In the genomic region with DNA sequence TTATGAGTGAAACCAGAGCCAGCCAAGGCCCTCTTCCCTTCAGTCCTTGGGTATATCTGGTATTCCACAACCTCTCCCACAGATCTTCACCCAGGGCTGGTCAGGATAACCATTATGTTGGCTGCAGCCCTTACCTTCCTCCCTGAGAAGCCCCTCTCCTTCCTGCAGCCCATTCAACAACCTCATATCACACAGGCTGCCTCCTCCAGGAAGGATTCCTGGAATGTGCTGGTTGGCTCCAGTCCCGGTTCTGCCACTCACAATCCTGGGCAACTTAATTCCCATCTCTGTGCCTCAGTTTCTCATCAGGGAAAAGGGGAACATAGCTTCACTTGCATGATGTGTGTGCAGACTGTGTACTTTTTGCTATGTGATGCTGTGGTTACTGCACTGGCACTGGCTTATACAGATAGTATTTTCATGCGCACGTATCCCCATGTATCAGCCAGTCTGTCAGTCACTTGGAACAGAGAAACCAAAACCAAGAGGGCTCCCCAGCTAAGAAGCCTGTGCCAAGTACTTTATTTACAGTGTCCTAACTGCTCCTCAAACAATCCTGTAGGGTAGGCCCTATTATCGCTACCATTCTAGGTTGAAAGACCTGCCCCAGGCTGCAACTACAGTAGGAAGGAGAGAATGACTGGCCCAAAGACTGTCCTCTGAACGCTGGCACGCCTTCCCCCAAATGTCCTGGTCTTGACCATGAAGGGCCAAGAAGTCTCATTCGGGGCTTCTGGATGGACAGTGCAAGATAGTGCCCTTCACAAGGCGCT, we compare ENCODE assay signal across 12 cellular contexts. TPM values are rescaled to one million over a fixed set of nuclear protein-coding genes. Genes with fewer than 3 reads are reported as not detected.
DNase-seq lines count a peak whose midpoint lies in the region; ATAC-seq and TF ChIP-seq lines count a peak whose summit lies in the region.
"Had no signal": no experiment of that assay in that cellular context is flagged by ENCODE, and none has a peak within 500 bp of the region (broad histone marks: within the 10 kb centered on the region; RNA-seq: fewer than 3 reads in every experiment).

No MANE protein-coding gene starts in this region.

- WGBS in sigmoid colon, 2 donors, result 24 to 63% methylated on average over 8 of the region's 8 CpGs

- intact Hi-C loops in CD4-positive, alpha-beta T cell (cut with DNase I, micrococcal nuclease), result no loop called here
- intact Hi-C loops in PC-9 (cut with micrococcal nuclease; ENCODE audit: unreplicated experiment) (loop anchor here (2.0 kb wide), 1 partner anchor 21 kb away; no protein-coding TSS in a partner anchor), sigmoid colon (cut with DNase I) (no loop called here)

- no peak for TF ChIP-seq CTCF in CD4-positive, alpha-beta T cell (IDR thresholded peaks at IDR 0.05)
- TF ChIP-seq CTCF in PC-9 (conservative IDR thresholded peaks at IDR 0.05) (no peak), glutamatergic neuron (IDR thresholded peaks at IDR 0.05; ENCODE audit: partially characterized antibody, unreplicated experiment) (no peak), sigmoid colon (IDR thresholded peaks at IDR 0.05) (no peak)

- peak overlapping the region; percentile 57 for H3K27ac Mint-ChIP-seq in CD4-positive, alpha-beta T cell
- peak overlapping the region; percentile 38 for H3K27ac Mint-ChIP-seq in glutamatergic neuron (ENCODE audit: unreplicated experiment)

- no peaks in the 10 kb centered on the region for H3K9me3 ChIP-seq in CD4-positive, alpha-beta T cell (ENCODE audit: control insufficient read depth, low read length)
- H3K9me3 ChIP-seq in PC-9 (ENCODE audit: insufficient read depth, low read depth), result peaks cover 13% of the 10 kb centered on the region
- H3K9me3 ChIP-seq in sigmoid colon, result no peaks in the 10 kb centered on the region

- TF ChIP-seq EP300 in sigmoid colon (IDR thresholded peaks at IDR 0.05), result no peak

- peaks cover 41% of the 10 kb centered on the region for H3K4me1 Mint-ChIP-seq in CD4-positive, alpha-beta T cell (ENCODE audit: low read depth)
- H3K4me1 Mint-ChIP-seq in glutamatergic neuron (ENCODE audit: low read depth, unreplicated experiment), result peaks cover 43% of the 10 kb centered on the region

- H3K4me3 Mint-ChIP-seq in CD4-positive, alpha-beta T cell, result no peak overlapping the region
- no peak overlapping the region for H3K4me3 Mint-ChIP-seq in glutamatergic neuron (ENCODE audit: unreplicated experiment)

- POLR2A ChIA-PET in CD4-positive, alpha-beta T cell (lab: Charles Lee), result interaction anchor here (2.1 to 3.2 kb wide), 3 partner anchors 42 to 55 kb away, joined by 7 to 28 read pairs (median 13); a partner anchor contains a TSS
- POLR2A ChIA-PET in PC-9 (lab: Charles Lee; ENCODE audit: unreplicated experiment), result interaction anchor here (0.7 to 1.9 kb wide), 3 partner anchors 13 to 55 kb away, joined by 5 to 25 read pairs (median 24); a partner anchor contains a TSS

- no peak overlapping the region for H3K27ac ChIP-seq in CD4-positive, alpha-beta T cell (ENCODE audit: low read depth, low read length)
- H3K27ac ChIP-seq in PC-9, result peak overlapping the region; percentile 98
- peak overlapping the region; percentile 34 to 65 (median 52) for H3K27ac ChIP-seq in sigmoid colon
- H3K27ac ChIP-seq: SK-N-MC had no signal

- peaks cover 54% of the 10 kb centered on the region for H3F3A ChIP-seq in PC-9 (ENCODE audit: insufficient read depth, low read depth)

- peaks cover 48% of the 10 kb centered on the region for H3K4me1 ChIP-seq in PC-9 (replicated peaks; ENCODE audit: insufficient read depth)
- peaks cover 0 to 20% (median 16%) of the 10 kb centered on the region in 4 donors for H3K4me1 ChIP-seq in sigmoid colon

- peaks cover 63% of the 10 kb centered on the region for H3K36me3 Mint-ChIP-seq in CD4-positive, alpha-beta T cell (ENCODE audit: low read depth)
- peaks cover 12% of the 10 kb centered on the region for H3K36me3 Mint-ChIP-seq in glutamatergic neuron (ENCODE audit: unreplicated experiment)

- no peaks in the 10 kb centered on the region for H3K27me3 ChIP-seq in CD4-positive, alpha-beta T cell (ENCODE audit: control insufficient read depth, insufficient read depth, low read length)
- H3K27me3 ChIP-seq in PC-9 (ENCODE audit: insufficient read depth, low read depth) (no peaks in the 10 kb centered on the region), sigmoid colon (no peaks in the 10 kb centered on the region)

- no peaks in the 10 kb centered on the region for H3K9me2 ChIP-seq in PC-9 (ENCODE audit: insufficient read depth)

- H4K20me1 ChIP-seq in PC-9 (ENCODE audit: insufficient read depth), result no peaks in the 10 kb centered on the region

- BruUV-seq in PC-9 (replicated peaks; lab: Mats Ljungman, UMichigan), result no TSS peak

- TF ChIP-seq POLR2A in sigmoid colon (IDR thresholded peaks at IDR 0.05), result no peak

- H3K4me2 ChIP-seq in PC-9, result peak overlapping the region; percentile 78
- H3K4me2 ChIP-seq: smooth muscle cell had no signal

- H3K9me3 Mint-ChIP-seq in CD4-positive, alpha-beta T cell, result no peaks in the 10 kb centered on the region
- H3K9me3 Mint-ChIP-seq in glutamatergic neuron (ENCODE audit: unreplicated experiment), result peaks cover 35% of the 10 kb centered on the region
- H3K9me3 Mint-ChIP-seq: stimulated activated naive CD8-positive, alpha-beta T cell treated with anti-CD3 and anti-CD28 coated beads, Interleukin-15, amount 100 ng/mL, for 72 hours had no signal

- H3K4me3 ChIP-seq in PC-9, result no peak overlapping the region
- no peak overlapping the region for H3K4me3 ChIP-seq in sigmoid colon
- H3K4me3 ChIP-seq: SK-N-MC, smooth muscle cell had no signal

- no peak overlapping the region for H2AFZ ChIP-seq in PC-9

- no peaks in the 10 kb centered on the region for H3K27me3 Mint-ChIP-seq in CD4-positive, alpha-beta T cell
- peaks cover 24% of the 10 kb centered on the region for H3K27me3 Mint-ChIP-seq in glutamatergic neuron (ENCODE audit: unreplicated experiment)
- H3K27me3 Mint-ChIP-seq: stimulated activated naive CD8-positive, alpha-beta T cell treated with anti-CD3 and anti-CD28 coated beads, Interleukin-15, amount 100 ng/mL, for 72 hours had no signal

- H3K36me3 ChIP-seq in PC-9 (ENCODE audit: low read depth) (peaks cover 38% of the 10 kb centered on the region), sigmoid colon (peaks cover 9 to 90% (median 31%) of the 10 kb centered on the region in 4 donors)

- ATAC-seq in CD4-positive, alpha-beta T cell (ENCODE audit: poor library complexity), result no peak
- no peak for ATAC-seq in GM18873 (IDR thresholded peaks at IDR 0.05; ENCODE audit: low FRiP score, unreplicated experiment)
- no peak for ATAC-seq in HG03469 (IDR thresholded peaks at IDR 0.05; ENCODE audit: unreplicated experiment)
- ATAC-seq: stimulated activated naive CD8-positive, alpha-beta T cell treated with anti-CD3 and anti-CD28 coated beads, Interleukin-15, amount 100 ng/mL, for 72 hours had no signal

- CTCF ChIA-PET in CD4-positive, alpha-beta T cell (lab: Charles Lee), result interaction anchor here (0.7 to 9.7 kb wide), 2 partner anchors 51 to 356 kb away, joined by 3 to 218 read pairs; no protein-coding TSS in a partner anchor
- CTCF ChIA-PET in PC-9 (lab: Charles Lee), result interaction anchor here (0.7 to 1.4 kb wide), 3 partner anchors 13 to 43 kb away, joined by 3 to 6 read pairs (median 4); no protein-coding TSS in a partner anchor

- H3K79me2 ChIP-seq in PC-9 (ENCODE audit: low read depth), result peaks cover 22% of the 10 kb centered on the region

- DNase-seq in CD4-positive, alpha-beta T cell, result no peak
- DNase-seq in PC-9 (no peak), glutamatergic neuron (no peak), sigmoid colon (no peak), NCI-H128 (lab: John Stamatoyannopoulos, UW; ENCODE audit: unreplicated experiment) (no peak), SHP77 treated with DMSO at 0.1 percent for 48 hours (lab: John Stamatoyannopoulos, UW) (no peak)
- DNase-seq: NCI-H2227 treated with DMSO at 0.1 percent for 48 hours; stimulated activated naive CD8-positive, alpha-beta T cell treated with anti-CD3 and anti-CD28 coated beads, Interleukin-15, amount 100 ng/mL, for 72 hours had no signal

RNA-seq across cellular contexts. Expression of a gene that starts 39.9 kb away (rescaled TPM):
- total RNA-seq in CD4-positive, alpha-beta T cell, result 100 to 1,000 TPM; 171 to 179 TPM
- 37.3 and 40.9 TPM in 2 replicates for total RNA-seq in PC-9 (2021)
- 45.3 TPM for total RNA-seq in glutamatergic neuron (ENCODE audit: unreplicated experiment)
- 10 to 100 TPM; 40.0 to 44.7 (median 42.9) TPM for total RNA-seq in sigmoid colon
- 10 to 100 TPM in 1 of 3 donors, 1 to 10 TPM in 2; 9.0 to 31.3 (median 9.5) TPM for polyA plus RNA-seq in sigmoid colon

RNA-seq across cellular contexts. Expression of a gene that starts 43.1 kb away (rescaled TPM):
- 10 to 100 TPM; 25.5 to 27.1 TPM for total RNA-seq in CD4-positive, alpha-beta T cell
- total RNA-seq in PC-9 (2021) (51.6 and 52.4 TPM in 2 replicates), glutamatergic neuron (ENCODE audit: unreplicated experiment) (156 TPM), sigmoid colon (10 to 100 TPM in 3 of 4 donors, 1 to 10 TPM in 1; 9.2 to 29.9 (median 16.0) TPM)
- polyA plus RNA-seq in sigmoid colon, result 10 to 100 TPM; 11.4 to 47.6 (median 17.1) TPM
